ENCODE assay signal across 14 cellular contexts in genomic region chr3:189292667-189293478, GRCh38.
DNase-seq lines count a peak whose midpoint lies in the region; ATAC-seq, FAIRE-seq and TF ChIP-seq lines count a peak whose summit lies in the region.
"Had no signal": no experiment of that assay in that cellular context is flagged by ENCODE, and none has a peak within 500 bp of the region (broad histone marks: within the 10 kb centered on the region; RNA-seq: fewer than 3 reads in every experiment).

No MANE protein-coding gene starts in this region.

- ATAC-seq in psoas muscle (no peak), GM19351 (IDR thresholded peaks at IDR 0.05; ENCODE audit: unreplicated experiment) (no peak), right cardiac atrium (no peak)

- H3K4me1 ChIP-seq in psoas muscle: no peaks in the 10 kb centered on the region
- no peaks in the 10 kb centered on the region for H3K4me1 ChIP-seq in right cardiac atrium (ENCODE audit: control insufficient read depth, insufficient read depth, low read length)

- TF ChIP-seq CTCF in choroid plexus epithelial cell (conservative IDR thresholded peaks at IDR 0.05; ENCODE audit: low read depth, low read length) (no peak), psoas muscle (IDR thresholded peaks at IDR 0.05) (no peak)

- H3K4me3 ChIP-seq in choroid plexus epithelial cell (ENCODE audit: low read depth, low read length): no peak overlapping the region
- no peak overlapping the region for H3K4me3 ChIP-seq in psoas muscle
- no peak overlapping the region for H3K4me3 ChIP-seq in right cardiac atrium (ENCODE audit: low read length)
- H3K4me3 ChIP-seq: skin epidermis had no signal

- H3K36me3 ChIP-seq in psoas muscle (ENCODE audit: insufficient read depth in 1 of 2, low read depth in 1 of 2): no peaks in the 10 kb centered on the region

- H3K27ac ChIP-seq in psoas muscle: peak overlapping the region; percentile 5
- no peak overlapping the region for H3K27ac ChIP-seq in right cardiac atrium (ENCODE audit: low read length)

- H3K27me3 ChIP-seq in psoas muscle (ENCODE audit: insufficient read depth in 3 of 3, low read length in 2 of 3) (no peaks in the 10 kb centered on the region), right cardiac atrium (ENCODE audit: control insufficient read depth, insufficient read depth) (no peaks in the 10 kb centered on the region)

- peak; percentile 96 for FAIRE-seq in H54 (lab: Jason Lieb, UNC)

- H3K9me3 ChIP-seq in psoas muscle: no peaks in the 10 kb centered on the region
- no peaks in the 10 kb centered on the region for H3K9me3 ChIP-seq in right cardiac atrium (ENCODE audit: control insufficient read depth, low read length)

- 53 to 68% (median 56%) methylated on average over 6 of the region's 6 CpGs for WGBS in psoas muscle, 3 donors
- 69% methylated on average over 6 of the region's 6 CpGs for WGBS in right cardiac atrium

- in situ Hi-C loops in G401 (cut with HindIII; ENCODE audit: low sequenced_read_pairs): no loop called here

- no peak for DNase-seq in H54 (ENCODE audit: insufficient read length, low spot score)
- DNase-seq in NCI-H82 (lab: John Stamatoyannopoulos, UW): peak; percentile 89
- peak; percentile 26 for DNase-seq in choroid plexus epithelial cell (ENCODE audit: low read depth)
- DNase-seq in psoas muscle: no peak
- no peak for DNase-seq in SKM-1 (lab: John Stamatoyannopoulos, UW; ENCODE audit: unreplicated experiment)
- DNase-seq in right cardiac atrium: no peak
- no peak for DNase-seq in G401 (ENCODE audit: low spot score)
- DNase-seq: C1 segment of cervical spinal cord, GF-D8, GOT3, MM.1S, nephron progenitor cell had no signal

- intact Hi-C loops in psoas muscle (cut with DNase I) (no loop called here), right cardiac atrium (cut with DNase I) (no loop called here)

- no peak for TF ChIP-seq POLR2A in H54 (IDR thresholded peaks at IDR 0.05; ENCODE audit: low read depth, low read length)

Comparison
In these comparisons a context has a peak if more than half of its experiments do, and no peak if none do; other contexts are left out.
1. DNase-seq: peak in NCI-H82 (single experiment) and choroid plexus epithelial cell (single experiment); none in H54 (single experiment), psoas muscle (0 of 2), SKM-1 (single experiment), right cardiac atrium (0 of 3) and G401 (single experiment).